In genomic region chr4:71974681-71975080, GRCh38 we compare ENCODE assay signal across 20 cellular contexts. TPM values are rescaled to one million over a fixed set of nuclear protein-coding genes. Genes with fewer than 3 reads are reported as not detected.
DNase-seq lines count a peak whose midpoint lies in the region; ATAC-seq and TF ChIP-seq lines count a peak whose summit lies in the region.
"Had no signal": no experiment of that assay in that cellular context is flagged by ENCODE, and none has a peak within 500 bp of the region (broad histone marks: within the 10 kb centered on the region; RNA-seq: fewer than 3 reads in every experiment).

No MANE protein-coding gene starts in this region.

- no peaks in the 10 kb centered on the region for H3K4me1 ChIP-seq in fibroblast of lung (ENCODE audit: control insufficient read depth, extremely low read depth, insufficient read depth, low read length)

- no peak for ATAC-seq in stimulated activated effector memory CD8-positive, alpha-beta T cell treated with anti-CD3 and anti-CD28 coated beads, Interleukin-12 subunit alpha, Interleukin-12 subunit beta, amount 100 ng/mL, for 72 hours
- ATAC-seq: T-cell had no signal

- no peaks in the 10 kb centered on the region for H3K36me3 Mint-ChIP-seq in stimulated activated effector memory CD8-positive, alpha-beta T cell treated with anti-CD3 and anti-CD28 coated beads, Interleukin-12 subunit alpha, Interleukin-12 subunit beta, amount 100 ng/mL, for 72 hours
- H3K36me3 Mint-ChIP-seq: CD4-positive, CD25-positive, alpha-beta regulatory T cell; T-cell had no signal

- H4K20me1 ChIP-seq in fibroblast of lung (ENCODE audit: control insufficient read depth, extremely low read depth, insufficient read depth, low read length), result no peaks in the 10 kb centered on the region

- no peaks in the 10 kb centered on the region for H3K79me2 ChIP-seq in fibroblast of lung (ENCODE audit: control insufficient read depth, insufficient read depth, low read length)

- no peak overlapping the region for H3K27ac ChIP-seq in fibroblast of lung (ENCODE audit: insufficient read depth, low read length)
- H3K27ac ChIP-seq: HL-60, skin epidermis had no signal

- H3K4me1 Mint-ChIP-seq in stimulated activated effector memory CD8-positive, alpha-beta T cell treated with anti-CD3 and anti-CD28 coated beads, Interleukin-12 subunit alpha, Interleukin-12 subunit beta, amount 100 ng/mL, for 72 hours, result no peaks in the 10 kb centered on the region
- H3K4me1 Mint-ChIP-seq: CD4-positive, CD25-positive, alpha-beta regulatory T cell; T-cell had no signal

- TF ChIP-seq CTCF in fibroblast of lung (conservative IDR thresholded peaks at IDR 0.05 in 1 of 2, IDR thresholded peaks at IDR 0.05 in 1 of 2; ENCODE audit: low read depth in 1 of 2, low read length in 2 of 2) (no peak), retinal pigment epithelial cell (conservative IDR thresholded peaks at IDR 0.05; ENCODE audit: low read depth, low read length) (no peak)

- no peak overlapping the region for H3K4me2 ChIP-seq in fibroblast of lung (ENCODE audit: extremely low read depth, insufficient read depth, low read length)

- no peak overlapping the region for H3K27ac Mint-ChIP-seq in stimulated activated effector memory CD8-positive, alpha-beta T cell treated with anti-CD3 and anti-CD28 coated beads, Interleukin-12 subunit alpha, Interleukin-12 subunit beta, amount 100 ng/mL, for 72 hours
- H3K27ac Mint-ChIP-seq: CD4-positive, CD25-positive, alpha-beta regulatory T cell; T-cell had no signal

- H2AFZ ChIP-seq in fibroblast of lung (ENCODE audit: low read length), result no peak overlapping the region

- H3K4me3 ChIP-seq in fibroblast of lung (replicated peaks in 1 of 4; ENCODE audit: control extremely low read depth in 1 of 4, insufficient read depth in 1 of 4, low read depth in 3 of 4, low read length in 4 of 4) (no peak overlapping the region), retinal pigment epithelial cell (ENCODE audit: low read length) (no peak overlapping the region)
- H3K4me3 ChIP-seq: skin epidermis had no signal

- DNase-seq in HK-2 (ENCODE audit: unreplicated experiment) (peak; percentile 25), RPMI7951 (ENCODE audit: low read depth) (peak; percentile 1), fibroblast of lung (ENCODE audit: low read depth in 2 of 2) (peak; percentile 37 to 88), retinal pigment epithelial cell (ENCODE audit: low read depth) (peak; percentile 13), NCI-H345 treated with DMSO at 0.1 percent for 48 hours (lab: John Stamatoyannopoulos, UW; ENCODE audit: unreplicated experiment) (no peak), DMS153 treated with DMSO at 0.1 percent for 48 hours (lab: John Stamatoyannopoulos, UW; ENCODE audit: unreplicated experiment) (no peak), NCI-H446 treated with DMSO at 0.1 percent for 48 hours (lab: John Stamatoyannopoulos, UW) (no peak)
- no peak for DNase-seq in stimulated activated effector memory CD8-positive, alpha-beta T cell treated with anti-CD3 and anti-CD28 coated beads, Interleukin-12 subunit alpha, Interleukin-12 subunit beta, amount 100 ng/mL, for 72 hours (ENCODE audit: low spot score in 2 of 2)
- DNase-seq: activated CD4-positive, CD25-positive, alpha-beta regulatory T cell treated with anti-CD3 and anti-CD28 coated beads, Interleukin-2, amount 50 U/mL, for 72 hours; activated CD8-positive, alpha-beta memory T cell treated with anti-CD3 and anti-CD28 coated beads, Interleukin-2, amount 50 U/mL, for 48 hours; activated naive CD4-positive, alpha-beta T cell treated with anti-CD3 and anti-CD28 coated beads, Interleukin-2, amount 50 U/mL, for 16 hours; CD4-positive, CD25-positive, alpha-beta regulatory T cell; cerebellar nuclear complex; GDM1; T-cell had no signal

- H3K27me3 ChIP-seq in fibroblast of lung (ENCODE audit: control insufficient read depth, insufficient read depth, low read length), result no peaks in the 10 kb centered on the region

- no peaks in the 10 kb centered on the region for H3K36me3 ChIP-seq in fibroblast of lung (ENCODE audit: control insufficient read depth, insufficient read depth, low read length)

- no peaks in the 10 kb centered on the region for H3K9me3 ChIP-seq in fibroblast of lung (ENCODE audit: control insufficient read depth, insufficient read depth, low read depth, low read length)

- no peaks in the 10 kb centered on the region for H3K9me3 Mint-ChIP-seq in stimulated activated effector memory CD8-positive, alpha-beta T cell treated with anti-CD3 and anti-CD28 coated beads, Interleukin-12 subunit alpha, Interleukin-12 subunit beta, amount 100 ng/mL, for 72 hours

- H3K4me3 Mint-ChIP-seq in stimulated activated effector memory CD8-positive, alpha-beta T cell treated with anti-CD3 and anti-CD28 coated beads, Interleukin-12 subunit alpha, Interleukin-12 subunit beta, amount 100 ng/mL, for 72 hours, result no peak overlapping the region
- H3K4me3 Mint-ChIP-seq: CD4-positive, CD25-positive, alpha-beta regulatory T cell; T-cell had no signal

- no peak overlapping the region for H3K9ac ChIP-seq in fibroblast of lung (ENCODE audit: insufficient read depth, low read length)

RNA-seq across cellular contexts. Expression of gene NPFFR2, which starts 57.1 kb away (rescaled TPM):
- 0.10 TPM in 1 of 2 replicates, not detected in the other for total RNA-seq in RPMI7951 (2014; rRNA removed; shearing (Covaris generic))
- total RNA-seq in fibroblast of lung, result not detected in 2 replicates
- polyA plus RNA-seq in fibroblast of lung, result not detected in 2 replicates
- polyA plus RNA-seq in fibroblast of lung (2012), result not detected in 2 replicates
- polyA minus RNA-seq in fibroblast of lung (ENCODE audit: low replicate concordance), result not detected in 2 replicates
- total RNA-seq: CD4-positive, CD25-positive, alpha-beta regulatory T cell; endothelial cell of umbilical vein; lung microvascular endothelial cell; OCI-LY7; T-cell had no signal
- polyA plus RNA-seq: CD4-positive, CD25-positive, alpha-beta regulatory T cell had no signal

Comparison
In these comparisons a context has a peak if more than half of its experiments do, and no peak if none do; other contexts are left out.
1. DNase-seq: peak in HK-2 (single experiment), RPMI7951 (single experiment), fibroblast of lung (2 of 2) and retinal pigment epithelial cell (single experiment); none in NCI-H345 treated with DMSO at 0.1 percent for 48 hours (single experiment), DMS153 treated with DMSO at 0.1 percent for 48 hours (single experiment), stimulated activated effector memory CD8-positive, alpha-beta T cell treated with anti-CD3 and anti-CD28 coated beads, Interleukin-12 subunit alpha, Interleukin-12 subunit beta, amount 100 ng/mL, for 72 hours (0 of 2) and NCI-H446 treated with DMSO at 0.1 percent for 48 hours (single experiment).